ENCODE assay signal across 29 cellular contexts in the genomic region with DNA sequence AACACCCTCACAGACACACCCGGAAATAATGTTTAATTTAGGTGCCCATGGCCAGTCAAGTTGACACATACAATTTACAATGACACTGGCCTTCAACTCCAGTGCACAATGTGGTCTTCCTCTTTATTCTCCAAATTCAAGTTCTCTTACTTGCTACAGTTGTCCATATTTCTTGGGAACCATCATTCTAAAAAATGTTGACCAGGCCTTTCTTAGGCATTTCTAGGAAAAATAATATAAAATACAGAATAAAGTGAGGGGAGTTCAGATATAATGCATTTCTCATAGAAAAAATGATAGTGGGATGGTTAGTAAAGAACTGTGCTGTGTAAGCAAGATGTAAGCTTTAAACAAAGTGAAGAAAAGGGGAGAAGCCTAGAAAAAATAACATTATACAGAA.
"Had no signal": no experiment of that assay in that cellular context is flagged by ENCODE, and none has a peak within 500 bp of the region (broad histone marks: within the 10 kb centered on the region; RNA-seq: fewer than 3 reads in every experiment).

No MANE protein-coding gene starts in this region.

- FAIRE-seq: urothelium cell line had no signal

- H3K27ac Mint-ChIP-seq: stimulated activated effector memory CD8-positive, alpha-beta T cell treated with anti-CD3 and anti-CD28 coated beads, Interleukin-12 subunit alpha, Interleukin-12 subunit beta, amount 100 ng/mL, for 72 hours; stimulated activated memory B cell treated with anti-CD40 and anti-IgM and Interleukin-4, amounts not matched to agents 10 μg/mL and 1 μg/mL and 100 μg/mL, for 72 hours; stimulated activated naive B cell treated with anti-CD40 and anti-IgM and Interleukin-4, amounts not matched to agents 10 μg/mL and 1 μg/mL and 100 μg/mL, for 72 hours; stimulated activated naive CD8-positive, alpha-beta T cell treated with anti-CD3 and anti-CD28 coated beads, Interleukin-15, amount 100 ng/mL, for 72 hours; stimulated activated naive CD8-positive, alpha-beta T cell treated with anti-CD3 and anti-CD28 coated beads, Interleukin-15, Interleukin-2, amounts not matched to agents 100 ng/mL and 50 ng/mL, for 24 hours; type B pancreatic cell had no signal

- H3K36me3 Mint-ChIP-seq: stimulated activated effector memory CD8-positive, alpha-beta T cell treated with anti-CD3 and anti-CD28 coated beads, Interleukin-12 subunit alpha, Interleukin-12 subunit beta, amount 100 ng/mL, for 72 hours; stimulated activated memory B cell treated with anti-CD40 and anti-IgM and Interleukin-4, amounts not matched to agents 10 μg/mL and 1 μg/mL and 100 μg/mL, for 72 hours; stimulated activated naive B cell treated with anti-CD40 and anti-IgM and Interleukin-4, amounts not matched to agents 10 μg/mL and 1 μg/mL and 100 μg/mL, for 72 hours; type B pancreatic cell had no signal

- DNase-seq: stimulated activated CD4-positive, alpha-beta T cell treated with anti-CD3 and anti-CD28 coated beads, Interleukin-2, amount 100 ng/mL, for 48 hours; stimulated activated CD4-positive, alpha-beta T cell treated with anti-CD3 and anti-CD28 coated beads, Interleukin-4, amount 100 ng/mL, for 1 hour; stimulated activated CD4-positive, alpha-beta T cell treated with anti-CD3 and anti-CD28 coated beads, Interleukin-4, amount 100 ng/mL, for 24 hours; stimulated activated CD4-positive, alpha-beta T cell treated with anti-CD3 and anti-CD28 coated beads, Interleukin-4, amount 100 ng/mL, for 4 hours; stimulated activated CD8-positive, alpha-beta memory T cell treated with anti-CD3 and anti-CD28 coated beads, Interleukin-4, amount 100 ng/mL, for 48 hours; stimulated activated naive B cell treated with anti-CD40 and anti-IgM and Interleukin-4, amounts not matched to agents 10 μg/mL and 1 μg/mL and 100 μg/mL, for 72 hours; stimulated activated naive CD4-positive, alpha-beta T cell; stimulated activated naive CD4-positive, alpha-beta T cell treated with Interleukin-2 at 50 U/mL for 16 hours; stimulated activated naive CD8-positive, alpha-beta T cell treated with anti-CD3 and anti-CD28 coated beads, Interleukin-15, amount 100 ng/mL, for 72 hours; stimulated activated naive CD8-positive, alpha-beta T cell treated with anti-CD3 and anti-CD28 coated beads, Interleukin-15, Interleukin-2, amounts not matched to agents 100 U/mL and 50 U/mL, for 24 hours; stomach; substantia nigra; testis; thyroid gland; tibial artery; transverse colon; trophoblast cell; upper lobe of left lung; upper lobe of right lung; uterus had no signal

- H3K27me3 Mint-ChIP-seq: stimulated activated naive CD8-positive, alpha-beta T cell treated with anti-CD3 and anti-CD28 coated beads, Interleukin-15, amount 100 ng/mL, for 72 hours; stimulated activated naive CD8-positive, alpha-beta T cell treated with anti-CD3 and anti-CD28 coated beads, Interleukin-15, Interleukin-2, amounts not matched to agents 100 ng/mL and 50 ng/mL, for 24 hours; type B pancreatic cell had no signal

- H3K4me3 ChIP-seq: stomach, suprapubic skin, testis, thoracic aorta, thyroid gland, tibial artery, tibial nerve, transverse colon, upper lobe of left lung, upper lobe of right lung, uterus, vagina had no signal

- H3K27me3 ChIP-seq: stomach, suprapubic skin, testis, thyroid gland, tibial artery, tibial nerve, transverse colon, upper lobe of left lung, upper lobe of right lung, uterus, vagina had no signal

- ATAC-seq: stimulated activated effector memory CD8-positive, alpha-beta T cell treated with anti-CD3 and anti-CD28 coated beads, Interleukin-12 subunit alpha, Interleukin-12 subunit beta, amount 100 ng/mL, for 72 hours; stimulated activated memory B cell treated with anti-CD40 and anti-IgM and Interleukin-4, amounts not matched to agents 10 μg/mL and 1 μg/mL and 100 μg/mL, for 72 hours; stimulated activated naive B cell treated with anti-CD40 and anti-IgM and Interleukin-4, amounts not matched to agents 10 μg/mL and 1 μg/mL and 100 μg/mL, for 72 hours; stimulated activated naive CD8-positive, alpha-beta T cell treated with anti-CD3 and anti-CD28 coated beads, Interleukin-15, amount 100 ng/mL, for 72 hours; stimulated activated naive CD8-positive, alpha-beta T cell treated with anti-CD3 and anti-CD28 coated beads, Interleukin-15, Interleukin-2, amounts not matched to agents 100 U/mL and 50 U/mL, for 24 hours; upper lobe of right lung had no signal

- H3K4me3 Mint-ChIP-seq: stimulated activated effector memory CD8-positive, alpha-beta T cell treated with anti-CD3 and anti-CD28 coated beads, Interleukin-12 subunit alpha, Interleukin-12 subunit beta, amount 100 ng/mL, for 72 hours; stimulated activated memory B cell treated with anti-CD40 and anti-IgM and Interleukin-4, amounts not matched to agents 10 μg/mL and 1 μg/mL and 100 μg/mL, for 72 hours; stimulated activated naive B cell treated with anti-CD40 and anti-IgM and Interleukin-4, amounts not matched to agents 10 μg/mL and 1 μg/mL and 100 μg/mL, for 72 hours; stimulated activated naive CD8-positive, alpha-beta T cell treated with anti-CD3 and anti-CD28 coated beads, Interleukin-15, amount 100 ng/mL, for 72 hours; stimulated activated naive CD8-positive, alpha-beta T cell treated with anti-CD3 and anti-CD28 coated beads, Interleukin-15, Interleukin-2, amounts not matched to agents 100 ng/mL and 50 ng/mL, for 24 hours; type B pancreatic cell had no signal

- H3K9me3 ChIP-seq: stomach, suprapubic skin, testis, thoracic aorta, thyroid gland, tibial artery, tibial nerve, transverse colon, upper lobe of left lung, upper lobe of right lung, uterus, vagina had no signal

- H3K36me3 ChIP-seq: thyroid gland, transverse colon, upper lobe of left lung, upper lobe of right lung, uterus, vagina had no signal

- H3K27ac ChIP-seq: stomach, suprapubic skin, testis, thoracic aorta, thyroid gland, tibial artery, tibial nerve, transverse colon, upper lobe of left lung, upper lobe of right lung, uterus, vagina had no signal

- H3K4me1 ChIP-seq: stomach, suprapubic skin, testis, thyroid gland, tibial artery, tibial nerve, transverse colon, upper lobe of left lung, upper lobe of right lung, uterus, vagina had no signal

- H3K4me1 Mint-ChIP-seq: stimulated activated effector memory CD8-positive, alpha-beta T cell treated with anti-CD3 and anti-CD28 coated beads, Interleukin-12 subunit alpha, Interleukin-12 subunit beta, amount 100 ng/mL, for 72 hours; stimulated activated memory B cell treated with anti-CD40 and anti-IgM and Interleukin-4, amounts not matched to agents 10 μg/mL and 1 μg/mL and 100 μg/mL, for 72 hours; stimulated activated naive B cell treated with anti-CD40 and anti-IgM and Interleukin-4, amounts not matched to agents 10 μg/mL and 1 μg/mL and 100 μg/mL, for 72 hours; stimulated activated naive CD8-positive, alpha-beta T cell treated with anti-CD3 and anti-CD28 coated beads, Interleukin-15, amount 100 ng/mL, for 72 hours had no signal

- H3K9me3 Mint-ChIP-seq: stimulated activated effector memory CD8-positive, alpha-beta T cell treated with anti-CD3 and anti-CD28 coated beads, Interleukin-12 subunit alpha, Interleukin-12 subunit beta, amount 100 ng/mL, for 72 hours; stimulated activated memory B cell treated with anti-CD40 and anti-IgM and Interleukin-4, amounts not matched to agents 10 μg/mL and 1 μg/mL and 100 μg/mL, for 72 hours; stimulated activated naive B cell treated with anti-CD40 and anti-IgM and Interleukin-4, amounts not matched to agents 10 μg/mL and 1 μg/mL and 100 μg/mL, for 72 hours; type B pancreatic cell had no signal
